Comparison of ENCODE assay signal across 8 cellular contexts in the genomic region with DNA sequence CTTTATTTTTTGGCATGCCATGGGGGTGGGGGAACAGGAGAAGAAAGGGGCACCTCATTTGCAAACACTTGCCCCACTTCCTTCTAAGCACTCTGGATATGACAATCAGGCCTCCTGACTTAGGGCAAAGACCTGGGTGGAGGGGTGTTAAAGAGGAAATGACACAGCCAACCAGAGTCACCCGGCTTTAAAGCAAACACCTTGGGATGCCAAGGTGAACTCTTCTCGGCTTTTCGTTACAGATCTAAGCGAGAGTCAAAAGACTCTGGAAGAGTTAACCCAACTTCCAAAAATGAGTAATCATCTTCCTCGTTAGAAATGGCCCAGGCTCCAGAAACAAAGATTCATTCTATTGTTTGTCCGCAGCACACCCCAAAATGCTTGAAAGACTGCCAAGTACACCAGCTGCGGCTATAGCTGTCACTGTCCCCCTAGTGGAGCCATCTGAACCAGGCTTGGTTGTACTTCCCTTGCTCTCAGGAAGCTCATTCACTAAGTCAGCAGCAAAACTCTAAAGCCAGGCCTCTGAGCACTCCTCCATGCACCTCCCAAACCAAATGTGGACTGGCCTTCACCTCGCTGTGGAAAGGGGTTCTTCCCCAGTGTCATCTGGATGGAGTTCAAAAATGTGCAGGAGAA. TPM values are rescaled to one million over a fixed set of nuclear protein-coding genes. Genes with fewer than 3 reads are reported as not detected.
A peak's percentile ranks its signal among the peaks of the same experiment; 100 is the strongest.
DNase-seq lines count a peak whose midpoint lies in the region; ATAC-seq and TF ChIP-seq lines count a peak whose summit lies in the region.

No MANE protein-coding gene starts in this region.

- POLR2A ChIA-PET in SK-N-SH (lab: Yijun Ruan, JAX): interaction anchor here (1.4 kb wide), 1 partner anchor 13 kb away, joined by 4 read pairs; no protein-coding TSS in a partner anchor

- no peak overlapping the region for H3K4me3 ChIP-seq in SK-N-SH (ENCODE audit: low read depth in 2 of 2, low read length in 1 of 2)

- peaks cover 6 to 18% of the 10 kb centered on the region in 2 experiments; a peak in 2 of 4 replicates for H3K4me1 ChIP-seq in SK-N-SH (ENCODE audit: control insufficient read depth in 1 of 2, insufficient read depth in 2 of 2, low read depth in 1 of 2, low read length in 1 of 2)
- peaks cover 33% of the 10 kb centered on the region for H3K4me1 ChIP-seq in foreskin keratinocyte

- CTCF ChIA-PET in SK-N-SH (lab: Yijun Ruan, JAX): interaction anchor here (1.1 to 2.5 kb wide), 7 partner anchors 11 to 189 kb away, joined by 3 to 11 read pairs (median 4); no protein-coding TSS in a partner anchor

- 0 out of 2 replicates have a peak, but pooled peaks cover 11% of the 10 kb centered on the region for H4K20me1 ChIP-seq in SK-N-SH (ENCODE audit: insufficient read depth)

- H3F3A ChIP-seq in SK-N-SH (replicated peaks; ENCODE audit: insufficient read depth): no peaks in the 10 kb centered on the region

- H3K4me2 ChIP-seq in SK-N-SH: no peak overlapping the region

- ATAC-seq in SK-N-SH treated with all-trans-retinoic acid at 6 μM for 48 hours (no peak), HG02840 (IDR thresholded peaks at IDR 0.05; ENCODE audit: low FRiP score, unreplicated experiment) (peak; percentile 46), foreskin keratinocyte (peak; percentile 71)

- no peak overlapping the region for H3K4me3 Mint-ChIP-seq in progenitor cell of endocrine pancreas (ENCODE audit: low read depth)

- H3K4me1 Mint-ChIP-seq in progenitor cell of endocrine pancreas (ENCODE audit: low read depth): peaks cover 38% of the 10 kb centered on the region

- no peaks in the 10 kb centered on the region for H3K9me2 ChIP-seq in SK-N-SH

- no peaks in the 10 kb centered on the region for H3K9me3 ChIP-seq in SK-N-SH

- no peak for TF ChIP-seq CTCF in SK-N-SH (IDR thresholded peaks at IDR 0.05)
- TF ChIP-seq CTCF in foreskin keratinocyte (conservative IDR thresholded peaks at IDR 0.05): peak; percentile 65
- peak; percentile 32 for TF ChIP-seq CTCF in progenitor cell of endocrine pancreas (IDR thresholded peaks at IDR 0.05; ENCODE audit: unreplicated experiment)

- DNase-seq in SK-N-SH (no peak), NOMO-1 treated with dmso at 0.1 percent for 144 hours (lab: John Stamatoyannopoulos, UW; ENCODE audit: unreplicated experiment) (peak; percentile 44), foreskin keratinocyte (peak; percentile 54 to 75), progenitor cell of endocrine pancreas (ENCODE audit: low spot score, unreplicated experiment) (no peak), NCI-H226 (no peak)
- DNase-seq in activated effector memory CD4-positive, alpha-beta T cell treated with Interleukin-2 at 50 U/mL for 16 hours: peak; percentile 64

- WGBS in SK-N-SH (ENCODE audit: low lambda C conversion rate): 81% methylated on average over 8 of the region's 8 CpGs

- no peaks in the 10 kb centered on the region for H3K36me3 Mint-ChIP-seq in progenitor cell of endocrine pancreas (ENCODE audit: insufficient read depth)

- no peaks in the 10 kb centered on the region for H3K27me3 Mint-ChIP-seq in progenitor cell of endocrine pancreas

- H2AFZ ChIP-seq in SK-N-SH (ENCODE audit: low read depth): no peak overlapping the region

- no peak for TF ChIP-seq EP300 in SK-N-SH (IDR thresholded peaks at IDR 0.05; ENCODE audit: borderline replicate concordance in 1 of 2, low read depth in 1 of 2, low read length in 1 of 2)

- no peak overlapping the region for H3K27ac Mint-ChIP-seq in progenitor cell of endocrine pancreas

- no peak overlapping the region for H3K9ac ChIP-seq in SK-N-SH

- H3K27me3 ChIP-seq in SK-N-SH (ENCODE audit: insufficient read depth): no peaks in the 10 kb centered on the region
- no peaks in the 10 kb centered on the region for H3K27me3 ChIP-seq in foreskin keratinocyte

- peak; percentile 34; the same call in 1 of the 2 replicates for TF ChIP-seq RAD21 in SK-N-SH (IDR thresholded peaks at IDR 0.05; ENCODE audit: low read length)

- peaks cover 0 to 4% of the 10 kb centered on the region in 2 experiments for H3K36me3 ChIP-seq in SK-N-SH (replicated peaks in 1 of 2; ENCODE audit: control insufficient read depth in 1 of 2, insufficient read depth in 2 of 2, low read length in 1 of 2)

- H3K27ac ChIP-seq in SK-N-SH (ENCODE audit: low read depth in 2 of 2, low read length in 1 of 2) (no peak overlapping the region), foreskin keratinocyte (no peak overlapping the region)

- no peaks in the 10 kb centered on the region for H3K9me3 Mint-ChIP-seq in progenitor cell of endocrine pancreas (ENCODE audit: low read depth)

- H3K79me2 ChIP-seq in SK-N-SH (ENCODE audit: insufficient read depth): no peaks in the 10 kb centered on the region

TF ChIP-seq in SK-N-SH, 30 proteins besides CTCF, POLR2A, EP300 and RAD21 (continues in another document):
- no peak for TF ChIP-seq GATA2 (CRISPR knock-in tag; IDR thresholded peaks at IDR 0.05)
- no peak for TF ChIP-seq TEAD4 (IDR thresholded peaks at IDR 0.05; ENCODE audit: borderline replicate concordance, insufficient read depth)
- no peak for TF ChIP-seq RXRA (IDR thresholded peaks at IDR 0.05; ENCODE audit: borderline replicate concordance, low read depth)
- no peak for TF ChIP-seq ZBTB33 (IDR thresholded peaks at IDR 0.05; ENCODE audit: borderline replicate concordance, low read depth)
- TF ChIP-seq USF1 (IDR thresholded peaks at IDR 0.05; ENCODE audit: borderline replicate concordance, low read depth): no peak
- TF ChIP-seq MEF2A (IDR thresholded peaks at IDR 0.05; ENCODE audit: borderline replicate concordance, low read depth): no peak
- no peak for TF ChIP-seq RCOR1 (IDR thresholded peaks at IDR 0.05; ENCODE audit: low read length)
- TF ChIP-seq POLR2AphosphoS5 (IDR thresholded peaks at IDR 0.05; ENCODE audit: low read depth, low read length): no peak

TF ChIP-seq in SK-N-SH treated with all-trans-retinoic acid at 6 μM for 48 hours, 23 proteins besides CTCF, POLR2A, EP300 and RAD21 (continues in another document):
- TF ChIP-seq BACH2 (CRISPR knock-in tag; IDR thresholded peaks at IDR 0.05; ENCODE audit: borderline replicate concordance): no peak
- TF ChIP-seq ZNF565 (CRISPR knock-in tag; conservative IDR thresholded peaks at IDR 0.05; ENCODE audit: low read depth): no peak
- TF ChIP-seq ZNF8 (CRISPR knock-in tag; IDR thresholded peaks at IDR 0.05): no peak
- no peak for TF ChIP-seq ISL1 (CRISPR knock-in tag; IDR thresholded peaks at IDR 0.05)
- TF ChIP-seq, protein P1, sequence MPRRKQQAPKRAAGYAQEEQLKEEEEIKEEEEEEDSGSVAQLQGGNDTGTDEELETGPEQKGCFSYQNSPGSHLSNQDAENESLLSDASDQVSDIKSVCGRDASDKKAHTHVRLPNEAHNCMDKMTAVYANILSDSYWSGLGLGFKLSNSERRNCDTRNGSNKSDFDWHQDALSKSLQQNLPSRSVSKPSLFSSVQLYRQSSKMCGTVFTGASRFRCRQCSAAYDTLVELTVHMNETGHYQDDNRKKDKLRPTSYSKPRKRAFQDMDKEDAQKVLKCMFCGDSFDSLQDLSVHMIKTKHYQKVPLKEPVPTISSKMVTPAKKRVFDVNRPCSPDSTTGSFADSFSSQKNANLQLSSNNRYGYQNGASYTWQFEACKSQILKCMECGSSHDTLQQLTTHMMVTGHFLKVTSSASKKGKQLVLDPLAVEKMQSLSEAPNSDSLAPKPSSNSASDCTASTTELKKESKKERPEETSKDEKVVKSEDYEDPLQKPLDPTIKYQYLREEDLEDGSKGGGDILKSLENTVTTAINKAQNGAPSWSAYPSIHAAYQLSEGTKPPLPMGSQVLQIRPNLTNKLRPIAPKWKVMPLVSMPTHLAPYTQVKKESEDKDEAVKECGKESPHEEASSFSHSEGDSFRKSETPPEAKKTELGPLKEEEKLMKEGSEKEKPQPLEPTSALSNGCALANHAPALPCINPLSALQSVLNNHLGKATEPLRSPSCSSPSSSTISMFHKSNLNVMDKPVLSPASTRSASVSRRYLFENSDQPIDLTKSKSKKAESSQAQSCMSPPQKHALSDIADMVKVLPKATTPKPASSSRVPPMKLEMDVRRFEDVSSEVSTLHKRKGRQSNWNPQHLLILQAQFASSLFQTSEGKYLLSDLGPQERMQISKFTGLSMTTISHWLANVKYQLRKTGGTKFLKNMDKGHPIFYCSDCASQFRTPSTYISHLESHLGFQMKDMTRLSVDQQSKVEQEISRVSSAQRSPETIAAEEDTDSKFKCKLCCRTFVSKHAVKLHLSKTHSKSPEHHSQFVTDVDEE (CRISPR knock-in tag; IDR thresholded peaks at IDR 0.05): no peak
- TF ChIP-seq CSDC2 (CRISPR knock-in tag; IDR thresholded peaks at IDR 0.05): no peak
- TF ChIP-seq ZFP30 (CRISPR knock-in tag; IDR thresholded peaks at IDR 0.05): no peak
- TF ChIP-seq TOX (CRISPR knock-in tag; IDR thresholded peaks at IDR 0.05; ENCODE audit: borderline replicate concordance): no peak
- TF ChIP-seq ZNF70 (CRISPR knock-in tag; IDR thresholded peaks at IDR 0.05): no peak
- TF ChIP-seq ZC3H10 (CRISPR knock-in tag; IDR thresholded peaks at IDR 0.05): no peak
- TF ChIP-seq OSR1 (CRISPR knock-in tag; IDR thresholded peaks at IDR 0.05): no peak
- TF ChIP-seq SNAI2 (CRISPR knock-in tag; IDR thresholded peaks at IDR 0.05): no peak
- no peak for TF ChIP-seq PPARA (CRISPR knock-in tag; IDR thresholded peaks at IDR 0.05; ENCODE audit: borderline replicate concordance)
- no peak for TF ChIP-seq PATZ1 (CRISPR knock-in tag; IDR thresholded peaks at IDR 0.05; ENCODE audit: borderline replicate concordance)
- TF ChIP-seq ZFP3 (CRISPR knock-in tag; IDR thresholded peaks at IDR 0.05): no peak
- no peak for TF ChIP-seq GLIS3 (CRISPR knock-in tag; IDR thresholded peaks at IDR 0.05)

RNA-seq across cellular contexts. Expression of gene FAM53B, which starts 24.8 kb away (rescaled TPM):
- 5.2 and 5.6 TPM in 2 replicates for polyA plus RNA-seq in SK-N-SH (2012; rRNA removed)
- polyA plus RNA-seq in SK-N-SH (2012; cell fraction: cytosol; rRNA removed): 2.2 and 3.6 TPM in 2 replicates
- 11.3 and 11.7 TPM in 2 replicates for polyA plus RNA-seq in SK-N-SH (2012; cell fraction: nucleus; rRNA removed)
- 17.3 and 17.5 TPM in 2 replicates for total RNA-seq in foreskin keratinocyte
- polyA plus RNA-seq in foreskin keratinocyte: 6.0 and 6.6 TPM in 2 replicates
- total RNA-seq in progenitor cell of endocrine pancreas: 36.8 and 39.8 TPM in 2 replicates

Comparison
In these comparisons a context has a peak if more than half of its experiments do, and no peak if none do; other contexts are left out.
1. DNase-seq: peak in NOMO-1 treated with dmso at 0.1 percent for 144 hours (single experiment), activated effector memory CD4-positive, alpha-beta T cell treated with Interleukin-2 at 50 U/mL for 16 hours (single experiment) and foreskin keratinocyte (2 of 2); none in SK-N-SH (single experiment), progenitor cell of endocrine pancreas (single experiment) and NCI-H226 (single experiment).